ENCODE assay signal across 8 cellular contexts in the genomic region with DNA sequence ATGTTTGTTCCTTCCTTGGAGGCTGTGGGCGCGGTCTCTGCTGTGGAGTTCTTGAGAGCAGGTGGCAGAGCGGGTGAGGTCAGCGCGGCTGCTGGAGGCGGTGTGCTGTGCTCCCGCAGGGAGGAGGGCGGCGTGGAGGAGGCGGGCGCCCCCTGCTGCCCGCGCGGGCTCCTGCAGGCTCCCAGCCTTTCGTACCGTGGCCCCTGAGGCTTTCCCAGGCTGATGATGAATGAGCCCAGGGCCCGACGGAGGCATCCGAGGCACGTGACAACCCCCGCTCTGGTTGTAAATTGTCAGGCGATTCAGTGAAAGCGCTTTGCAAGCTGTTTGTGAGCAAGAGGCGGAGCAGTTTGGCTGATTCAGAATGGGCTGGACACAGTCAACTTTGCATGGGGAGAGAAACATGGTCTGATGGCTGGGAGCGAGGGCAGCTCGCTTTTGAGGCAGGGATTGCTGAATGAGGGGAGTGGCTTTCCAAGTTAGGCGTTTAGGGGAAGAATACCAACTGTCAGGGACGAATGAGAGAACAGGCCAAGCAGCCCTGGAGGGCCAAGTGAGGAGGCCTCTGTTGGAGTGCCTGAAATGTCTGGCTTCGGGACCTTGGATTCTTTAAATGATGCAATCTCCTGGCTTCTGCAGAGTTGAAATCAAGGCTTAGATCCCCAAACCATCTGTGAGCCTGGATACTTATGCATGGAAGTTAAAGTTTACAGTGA. TPM values are rescaled to one million over a fixed set of nuclear protein-coding genes. Genes with fewer than 3 reads are reported as not detected.
DNase-seq lines count a peak whose midpoint lies in the region; ATAC-seq and TF ChIP-seq lines count a peak whose summit lies in the region.

No MANE protein-coding gene starts in this region.

- H3K27ac ChIP-seq in VCaP: peak overlapping the region; percentile 11; the same call in 1 of the 2 replicates
- peak overlapping the region; percentile 38 for H3K27ac ChIP-seq in iPS-18a (ENCODE audit: low read length)
- no peak overlapping the region for H3K27ac ChIP-seq in skeletal muscle tissue (ENCODE audit: low read depth, low read length)

- DNase-seq in DMS153 treated with DMSO at 0.1 percent for 48 hours (lab: John Stamatoyannopoulos, UW; ENCODE audit: unreplicated experiment): peak; percentile 81
- DNase-seq in H7: peak; percentile 95
- DNase-seq in NCI-H1417 treated with DMSO at 0.1 percent for 48 hours (lab: John Stamatoyannopoulos, UW): peak; percentile 43
- peak; percentile 76 for DNase-seq in brain pericyte (ENCODE audit: low read depth, low spot score)

- peak; percentile 99 for TF ChIP-seq CTCF in VCaP (conservative IDR thresholded peaks at IDR 0.05)

- H3K36me3 ChIP-seq in H7 (replicated peaks; ENCODE audit: control insufficient read depth, insufficient read depth, low read length) (no peaks in the 10 kb centered on the region), iPS-18a (ENCODE audit: control insufficient read depth, low read depth, low read length) (no peaks in the 10 kb centered on the region), skeletal muscle tissue (ENCODE audit: control insufficient read depth in 3 of 3, insufficient read depth in 3 of 3, low read length in 3 of 3) (no peaks in the 10 kb centered on the region)

- H3K27me3 ChIP-seq in H7 (ENCODE audit: control insufficient read depth, insufficient read depth, low read length) (no peaks in the 10 kb centered on the region), iPS-18a (ENCODE audit: control insufficient read depth, insufficient read depth, low read length) (peaks cover 5% of the 10 kb centered on the region), skeletal muscle tissue (ENCODE audit: control insufficient read depth in 3 of 3, insufficient read depth in 3 of 3, low read length in 3 of 3) (no peaks in the 10 kb centered on the region)

- H3K4me3 ChIP-seq in H7 (ENCODE audit: insufficient read depth, low read depth, low read length) (no peak overlapping the region), iPS-18a (ENCODE audit: low read length) (peak overlapping the region; percentile 32), skeletal muscle tissue (ENCODE audit: low read length in 3 of 3) (peak overlapping the region in 2 of 3 donors; percentile 34 to 49)

- peaks cover 3% of the 10 kb centered on the region for H3K9me3 ChIP-seq in iPS-18a (ENCODE audit: control insufficient read depth, low read depth, low read length)
- no peaks in the 10 kb centered on the region for H3K9me3 ChIP-seq in skeletal muscle tissue (ENCODE audit: control insufficient read depth in 3 of 3, low read length in 3 of 3)

- H3K4me1 ChIP-seq in iPS-18a (ENCODE audit: control insufficient read depth, low read depth, low read length) (peaks cover 15% of the 10 kb centered on the region), skeletal muscle tissue (ENCODE audit: control insufficient read depth in 3 of 3, insufficient read depth in 3 of 3, low read length in 3 of 3) (peaks cover 8 to 16% (median 13%) of the 10 kb centered on the region in 3 donors)

- no peak for ATAC-seq in HG03139 (IDR thresholded peaks at IDR 0.05; ENCODE audit: unreplicated experiment)

- H3K9ac ChIP-seq in iPS-18a (ENCODE audit: low read length): peak overlapping the region; percentile 14
- peak overlapping the region in 1 of 3 donors; percentile 19 for H3K9ac ChIP-seq in skeletal muscle tissue (ENCODE audit: low read depth in 1 of 3, low read length in 3 of 3)

RNA-seq across cellular contexts. Expression of gene CDHR3, which starts 46.6 kb away (rescaled TPM):
- total RNA-seq in H7 (2014; rRNA removed; shearing (Covaris generic)): 5.7 and 9.5 TPM in 2 replicates
- total RNA-seq in skeletal muscle tissue: 12.0 TPM

Comparison
In these comparisons a context has a peak if more than half of its experiments do, and no peak if none do; other contexts are left out.
1. DNase-seq: peak in every context shown above with its lines; median percentile 95 in H7; 81 in DMS153 treated with DMSO at 0.1 percent for 48 hours; 76 in brain pericyte; 43 in NCI-H1417 treated with DMSO at 0.1 percent for 48 hours.